ENCODE assay signal across 15 cellular contexts in genomic region chr12:2292560-2292959, GRCh38.
DNase-seq lines count a peak whose midpoint lies in the region; ATAC-seq and TF ChIP-seq lines count a peak whose summit lies in the region.
"Had no signal": no experiment of that assay in that cellular context is flagged by ENCODE, and none has a peak within 500 bp of the region (broad histone marks: within the 10 kb centered on the region; RNA-seq: fewer than 3 reads in every experiment).

No MANE protein-coding gene starts in this region.

- TF ChIP-seq POLR2A in IMR-90 (IDR thresholded peaks at IDR 0.05; ENCODE audit: low read depth, low read length) (no peak), esophagus muscularis mucosa (IDR thresholded peaks at IDR 0.05; ENCODE audit: low read depth) (no peak), transverse colon (IDR thresholded peaks at IDR 0.05) (no peak)

- dilution Hi-C loops in IMR-90 (cut with HindIII; ENCODE audit: low sequenced_read_pairs, unreplicated experiment): no loop called here

- no peak overlapping the region for H3K56ac ChIP-seq in IMR-90 (ENCODE audit: extremely low read depth, insufficient read depth, low read length)

- peaks cover 0 to 14% of the 10 kb centered on the region in 2 experiments; a peak in 1 of 4 replicates for H3K79me1 ChIP-seq in IMR-90 (ENCODE audit: low read depth in 1 of 2, low read length in 2 of 2)

- H3K14ac ChIP-seq in IMR-90 (replicated peaks; ENCODE audit: low read depth, low read length): no peak overlapping the region

- no peak overlapping the region for H3K23ac ChIP-seq in IMR-90 (ENCODE audit: low read depth, low read length)

- peak overlapping the region; percentile 28; the same call in 1 of the 2 replicates for H2AK5ac ChIP-seq in IMR-90 (ENCODE audit: low read depth, low read length)

- H3K18ac ChIP-seq in IMR-90 (ENCODE audit: low read depth, low read length): no peak overlapping the region; the same call in 1 of the 2 replicates

- no peak overlapping the region for H4K91ac ChIP-seq in IMR-90 (ENCODE audit: insufficient read depth, low read depth, low read length)

- H2BK15ac ChIP-seq in IMR-90 (ENCODE audit: low read depth, low read length): no peak overlapping the region

- H3K36me3 ChIP-seq in IMR-90 (ENCODE audit: control insufficient read depth, insufficient read depth, low read length): no peaks in the 10 kb centered on the region
- no peaks in the 10 kb centered on the region for H3K36me3 ChIP-seq in esophagus muscularis mucosa
- H3K36me3 ChIP-seq in transverse colon: no peaks in the 10 kb centered on the region
- H3K36me3 ChIP-seq: Peyer's patch had no signal

- H3K4me1 ChIP-seq in IMR-90 (ENCODE audit: control insufficient read depth, insufficient read depth, low read length): peaks cover 29% of the 10 kb centered on the region
- peaks cover 70 to 82% (median 74%) of the 10 kb centered on the region in 4 donors for H3K4me1 ChIP-seq in esophagus muscularis mucosa
- peaks cover 35% of the 10 kb centered on the region for H3K4me1 ChIP-seq in right cardiac atrium (ENCODE audit: control insufficient read depth, insufficient read depth, low read length)
- peaks cover 3 to 15% (median 10%) of the 10 kb centered on the region in 4 donors for H3K4me1 ChIP-seq in transverse colon

- no peak for TF ChIP-seq EP300 in esophagus muscularis mucosa (IDR thresholded peaks at IDR 0.05)
- TF ChIP-seq EP300 in transverse colon (IDR thresholded peaks at IDR 0.05; ENCODE audit: low read depth): no peak

- no peak for DNase-seq in IMR-90
- no peak for DNase-seq in esophagus muscularis mucosa (ENCODE audit: extremely low spot score)
- DNase-seq in right cardiac atrium: no peak
- DNase-seq in transverse colon: no peak
- DNase-seq in NCI-H82 (lab: John Stamatoyannopoulos, UW): no peak
- DNase-seq in NCI-H2196 (lab: John Stamatoyannopoulos, UW; ENCODE audit: unreplicated experiment): no peak
- no peak for DNase-seq in SKM-1 treated with dmso at 0.1 percent for 144 hours (lab: John Stamatoyannopoulos, UW; ENCODE audit: unreplicated experiment)
- DNase-seq: EL, Kasumi-1, NCI-H1417, NCI-H1930, NCI-H2171 treated with DMSO at 0.1 percent for 48 hours, NCI-H510A, Peyer's patch had no signal

- H2BK120ac ChIP-seq in IMR-90 (ENCODE audit: low read depth, low read length): no peak overlapping the region

- H3K9me3 ChIP-seq in IMR-90 (ENCODE audit: control insufficient read depth, insufficient read depth, low read length) (no peaks in the 10 kb centered on the region), esophagus muscularis mucosa (no peaks in the 10 kb centered on the region), right cardiac atrium (ENCODE audit: control insufficient read depth, low read length) (no peaks in the 10 kb centered on the region), transverse colon (no peaks in the 10 kb centered on the region)
- H3K9me3 ChIP-seq: Peyer's patch had no signal

- H3K4me3 ChIP-seq in IMR-90 (ENCODE audit: insufficient read depth, low read depth, low read length) (no peak overlapping the region), esophagus muscularis mucosa (no peak overlapping the region), right cardiac atrium (ENCODE audit: low read length) (no peak overlapping the region), transverse colon (no peak overlapping the region)
- H3K4me3 ChIP-seq: Peyer's patch had no signal

- H3K4me2 ChIP-seq in IMR-90 (ENCODE audit: low read depth, low read length): no peak overlapping the region

- WGBS in IMR-90 (ENCODE audit: extremely low coverage in 2 of 2, insufficient read length in 1 of 2), 2 experiments: no CpG with 5 or more reads among the region's 6 CpGs
- whole genome bisulfite sequencing in esophagus muscularis mucosa: 56% methylated on average over 6 of the region's 6 CpGs
- WGBS in right cardiac atrium: 70% methylated on average over 6 of the region's 6 CpGs
- 81 to 94% methylated on average over 2 to 6 of the region's 6 CpGs for WGBS in transverse colon (ENCODE audit: low coverage in 1 of 2), 2 donors

- in situ Hi-C loops in IMR-90 (cut with MboI; ENCODE audit: low sequenced_read_pairs) (loop anchor here (25.0 kb wide), 2 partner anchors 480 to 630 kb away; partner anchors contain the start of gene LRTM2), transverse colon (cut with MboI; ENCODE audit: low pct_ligation_motif_present in 1 of 4, low pct_unique_long_range_greater_than_20kb in 1 of 4, low sequenced_read_pairs in 3 of 4) (no loop called here)

- H4K5ac ChIP-seq in IMR-90 (ENCODE audit: low read depth, low read length): no peak overlapping the region

- BruUV-seq in IMR-90 (replicated peaks; lab: Mats Ljungman, UMichigan): no TSS peak

- no peak overlapping the region for H3K9ac ChIP-seq in IMR-90 (ENCODE audit: low read depth, low read length)

- H3K4ac ChIP-seq in IMR-90 (ENCODE audit: low read depth, low read length): no peak overlapping the region

- CTCF ChIA-PET in IMR-90 (lab: Yijun Ruan, JAX): interaction anchor here (0.6 kb wide), 1 partner anchor 93 kb away, joined by 3 read pairs; no protein-coding TSS in a partner anchor

- intact Hi-C loops in IMR-90 (cut with micrococcal nuclease) (no loop called here), esophagus muscularis mucosa (cut with DNase I) (loop anchor here (10.0 kb wide), 1 partner anchor 292 kb away; no protein-coding TSS in a partner anchor), right cardiac atrium (cut with DNase I) (no loop called here), transverse colon (cut with DNase I; ENCODE audit: low total_unique reads) (no loop called here)

- no peak overlapping the region for H2AK9ac ChIP-seq in IMR-90 (replicated peaks; ENCODE audit: low read depth, low read length, poor library complexity)

- H3K27me3 ChIP-seq in IMR-90 (ENCODE audit: control insufficient read depth, insufficient read depth, low read length) (no peaks in the 10 kb centered on the region), esophagus muscularis mucosa (no peaks in the 10 kb centered on the region), right cardiac atrium (ENCODE audit: control insufficient read depth, insufficient read depth) (no peaks in the 10 kb centered on the region), transverse colon (no peaks in the 10 kb centered on the region)
- H3K27me3 ChIP-seq: Peyer's patch had no signal

- no peak for TF ChIP-seq CTCF in IMR-90 (conservative IDR thresholded peaks at IDR 0.05; ENCODE audit: low read depth, low read length)
- no peak for TF ChIP-seq CTCF in esophagus muscularis mucosa (IDR thresholded peaks at IDR 0.05)
- no peak for TF ChIP-seq CTCF in transverse colon (IDR thresholded peaks at IDR 0.05)

- POLR2A ChIA-PET in IMR-90 (lab: Charles Lee; ENCODE audit: unreplicated experiment): no interaction called here

- H3K27ac ChIP-seq in IMR-90 (ENCODE audit: insufficient read depth, low read length) (no peak overlapping the region), esophagus muscularis mucosa (replicated peaks in 1 of 4) (peak overlapping the region; percentile 2 to 52 (median 25)), right cardiac atrium (ENCODE audit: low read length) (peak overlapping the region; percentile 39), transverse colon (peak overlapping the region in 3 of 4 donors; percentile 10 to 46 (median 23))
- H3K27ac ChIP-seq: Peyer's patch had no signal

- peaks cover 24% of the 10 kb centered on the region for H3K9me1 ChIP-seq in IMR-90 (ENCODE audit: insufficient read depth, low read length)

- no peak overlapping the region for H2BK5ac ChIP-seq in IMR-90 (ENCODE audit: low read depth, low read length, poor library complexity, severe bottlenecking)

- peak overlapping the region; percentile 11; the same call in 1 of the 2 replicates for H2BK20ac ChIP-seq in IMR-90 (ENCODE audit: low read depth, low read length)

- H4K20me1 ChIP-seq in IMR-90 (ENCODE audit: insufficient read depth, low read length): no peaks in the 10 kb centered on the region

- ATAC-seq in IMR-90 (ENCODE audit: low read depth) (no peak), right cardiac atrium (peak; percentile 3 to 44)
- ATAC-seq: HCT116 had no signal

- TF ChIP-seq RAD21 in IMR-90 (IDR thresholded peaks at IDR 0.05; ENCODE audit: low read length): no peak

- no peak overlapping the region for H2AFZ ChIP-seq in IMR-90 (replicated peaks; ENCODE audit: low read length, poor library complexity)

- H4K8ac ChIP-seq in IMR-90 (ENCODE audit: low read depth in 2 of 2, low read length in 2 of 2): no peak overlapping the region

TF ChIP-seq in IMR-90, 13 proteins besides CTCF, POLR2A, EP300 and RAD21:
- TF ChIP-seq MAZ (IDR thresholded peaks at IDR 0.05; ENCODE audit: borderline replicate concordance, low read depth, low read length): no peak
